Comparison of ENCODE assay signal across 17 cellular contexts in genomic region chr11:113198907-113199660, GRCh38.
DNase-seq lines count a peak whose midpoint lies in the region; ATAC-seq and TF ChIP-seq lines count a peak whose summit lies in the region.
"Had no signal": no experiment of that assay in that cellular context is flagged by ENCODE, and none has a peak within 500 bp of the region (broad histone marks: within the 10 kb centered on the region; RNA-seq: fewer than 3 reads in every experiment).

No MANE protein-coding gene starts in this region.

- H3K27me3 ChIP-seq in prostate gland (replicated peaks; ENCODE audit: insufficient read depth) = no peaks in the 10 kb centered on the region
- H3K27me3 ChIP-seq: Peyer's patch had no signal

- in situ Hi-C loops in G401 (cut with HindIII; ENCODE audit: low sequenced_read_pairs) = no loop called here

- no peak overlapping the region for H3K4me3 ChIP-seq in prostate gland
- H3K4me3 ChIP-seq: Peyer's patch had no signal

- intact Hi-C loops in sciatic nerve (cut with DNase I) = no loop called here
- intact Hi-C loops in prostate gland (cut with DNase I) = no loop called here

- no peaks in the 10 kb centered on the region for H3K36me3 ChIP-seq in prostate gland
- H3K36me3 ChIP-seq: Peyer's patch had no signal

- H3K9me3 ChIP-seq in prostate gland = no peaks in the 10 kb centered on the region
- H3K9me3 ChIP-seq: Peyer's patch had no signal

- DNase-seq in H4 (ENCODE audit: low spot score) = peak; percentile 71
- peak in 4 of 61 donors; percentile 14 to 47 (median 22) for DNase-seq in caudate nucleus (lab: John Stamatoyannopoulos, UW)
- DNase-seq in inferior parietal cortex (ENCODE audit: extremely low spot score) = peak; percentile 74
- no peak for DNase-seq in sciatic nerve (ENCODE audit: low spot score)
- DNase-seq in prostate gland (ENCODE audit: low spot score) = no peak
- DNase-seq in stimulated activated CD4-positive, alpha-beta T cell treated with anti-CD3 and anti-CD28 coated beads, Interleukin-2, amount 100 ng/mL, for 48 hours = no peak
- no peak for DNase-seq in G401 (ENCODE audit: low spot score)
- DNase-seq: AML-193; CD4-positive, CD25-positive, alpha-beta regulatory T cell; DMS79; GOT3; KG1; NCI-H1092 treated with DMSO at 0.1 percent for 48 hours; NCI-H1694 treated with DMSO at 0.1 percent for 48 hours; NCI-H446 treated with DMSO at 0.1 percent for 48 hours; Peyer's patch; SHP77 treated with DMSO at 0.1 percent for 48 hours had no signal

- WGBS in prostate gland = 55% methylated on average over 10 of the region's 10 CpGs

- peak; percentile 71 for ATAC-seq in sciatic nerve

- no peak for TF ChIP-seq CTCF in prostate gland (IDR thresholded peaks at IDR 0.05)

- TF ChIP-seq POLR2A in prostate gland (IDR thresholded peaks at IDR 0.05) = no peak

- H3K27ac ChIP-seq in caudate nucleus (ENCODE audit: low read depth, low read length) = peak overlapping the region; percentile 69
- no peak overlapping the region for H3K27ac ChIP-seq in prostate gland
- H3K27ac ChIP-seq: Peyer's patch had no signal

- no peaks in the 10 kb centered on the region for H3K4me1 ChIP-seq in prostate gland (replicated peaks)

Comparison
In these comparisons a context has a peak if more than half of its experiments do, and no peak if none do; other contexts are left out.
1. DNase-seq: peak in H4 (single experiment) and inferior parietal cortex (single experiment); none in sciatic nerve (single experiment), prostate gland (single experiment), stimulated activated CD4-positive, alpha-beta T cell treated with anti-CD3 and anti-CD28 coated beads, Interleukin-2, amount 100 ng/mL, for 48 hours (0 of 2) and G401 (single experiment).